Comparison of ENCODE assay signal across 9 cellular contexts in genomic region chr14:34713122-34713680, GRCh38. TPM values are rescaled to one million over a fixed set of nuclear protein-coding genes. Genes with fewer than 3 reads are reported as not detected.
A peak's percentile ranks its signal among the peaks of the same experiment; 100 is the strongest.
DNase-seq lines count a peak whose midpoint lies in the region; ATAC-seq, FAIRE-seq and TF ChIP-seq lines count a peak whose summit lies in the region.
"Had no signal": no experiment of that assay in that cellular context is flagged by ENCODE, and none has a peak within 500 bp of the region (broad histone marks: within the 10 kb centered on the region; RNA-seq: fewer than 3 reads in every experiment).

No MANE protein-coding gene starts in this region.

- BruUV-seq in PC-3 (replicated peaks; lab: Mats Ljungman, UMichigan) (no TSS peak), endothelial cell of umbilical vein (replicated peaks; lab: Mats Ljungman, UMichigan) (TSS peak; percentile 31)

- dilution Hi-C loops in endothelial cell of umbilical vein (cut with MboI; ENCODE audit: extremely low pct_ligation_motif_present, low sequenced_read_pairs) = no loop called here

- H3K27ac ChIP-seq in CD8-positive, alpha-beta T cell (ENCODE audit: low read depth, low read length) = peak overlapping the region; percentile 51
- H3K27ac ChIP-seq in PC-3 (ENCODE audit: low read length) (peak overlapping the region; percentile 51; the same call in 1 of the 2 replicates), endothelial cell of umbilical vein (ENCODE audit: insufficient read depth, low read depth, low read length) (peak overlapping the region; percentile 84), ovary (peak overlapping the region; percentile 31 to 95)

- peaks cover 5% of the 10 kb centered on the region; the same call in 1 of the 2 replicates for H4K20me1 ChIP-seq in PC-3 (ENCODE audit: low read length)
- no peaks in the 10 kb centered on the region for H4K20me1 ChIP-seq in endothelial cell of umbilical vein (replicated peaks; ENCODE audit: control insufficient read depth, extremely low read depth, insufficient read depth, low read length)

- no peaks in the 10 kb centered on the region for H3K9me2 ChIP-seq in PC-3 (replicated peaks; ENCODE audit: low read length)

- CTCF ChIA-PET in CD8-positive, alpha-beta T cell (lab: Charles Lee) = interaction anchor here (1.1 to 7.3 kb wide), 2 partner anchors 11 to 40 kb away, joined by 4 to 36 read pairs; no protein-coding TSS in a partner anchor
- CTCF ChIA-PET in PC-3 (lab: Charles Lee) = interaction anchor here (0.6 to 1.2 kb wide), 2 partner anchors 10 to 381 kb away, joined by 3 to 4 read pairs; no protein-coding TSS in a partner anchor
- CTCF ChIA-PET in endothelial cell of umbilical vein (lab: Charles Lee) = interaction anchor here (0.8 to 3.4 kb wide), 4 partner anchors 9 to 35 kb away, joined by 3 to 32 read pairs (median 4); no protein-coding TSS in a partner anchor

- H3K36me3 ChIP-seq in CD8-positive, alpha-beta T cell (ENCODE audit: insufficient read depth, low read length) = no peaks in the 10 kb centered on the region
- peaks cover 8% of the 10 kb centered on the region; the same call in 1 of the 2 replicates for H3K36me3 ChIP-seq in PC-3 (ENCODE audit: low read depth, low read length)
- peaks cover 0 to 8% of the 10 kb centered on the region in 2 experiments for H3K36me3 ChIP-seq in endothelial cell of umbilical vein (ENCODE audit: control insufficient read depth in 2 of 2, extremely low read depth in 1 of 2, insufficient read depth in 2 of 2, low read length in 2 of 2)
- no peaks in the 10 kb centered on the region for H3K36me3 ChIP-seq in ovary

- no peak for DNase-seq in CD8-positive, alpha-beta T cell
- no peak for DNase-seq in PC-3
- no peak for DNase-seq in endothelial cell of umbilical vein (ENCODE audit: low read depth, low spot score)
- no peak for DNase-seq in ovary
- no peak for DNase-seq in HuH-7.5 (ENCODE audit: low spot score)
- DNase-seq in C1 segment of cervical spinal cord (lab: John Stamatoyannopoulos, UW) = no peak
- no peak for DNase-seq in lower leg skin (ENCODE audit: low spot score in 2 of 2)
- DNase-seq: SHP77 treated with DMSO at 0.1 percent for 48 hours had no signal

- peaks cover 2% of the 10 kb centered on the region for H3K27me3 Mint-ChIP-seq in CD8-positive, alpha-beta T cell (ENCODE audit: low read depth)

- no peaks in the 10 kb centered on the region for H3K27me3 ChIP-seq in CD8-positive, alpha-beta T cell (ENCODE audit: insufficient read depth, low read length)
- H3K27me3 ChIP-seq in PC-3 (ENCODE audit: low read length) (no peaks in the 10 kb centered on the region), endothelial cell of umbilical vein (ENCODE audit: control insufficient read depth in 2 of 2, insufficient read depth in 2 of 2, low read length in 2 of 2) (no peaks in the 10 kb centered on the region), ovary (no peaks in the 10 kb centered on the region)

- no peak for FAIRE-seq in endothelial cell of umbilical vein (lab: Jason Lieb, UNC)

- 37 to 46% (median 41%) methylated on average over 6 of the region's 6 CpGs for whole genome bisulfite sequencing in ovary, 3 donors
- WGBS in lower leg skin, 2 donors = 54 to 57% methylated on average over 6 of the region's 6 CpGs

- H2AFZ ChIP-seq in PC-3 (ENCODE audit: low read length) = peak overlapping the region; percentile 84
- no peak overlapping the region for H2AFZ ChIP-seq in endothelial cell of umbilical vein (ENCODE audit: low read depth, low read length)

- H3K79me2 ChIP-seq in PC-3 (ENCODE audit: low read length) (peaks cover 36% of the 10 kb centered on the region), endothelial cell of umbilical vein (ENCODE audit: control insufficient read depth, insufficient read depth, low read length) (peaks cover 24% of the 10 kb centered on the region)

- no peaks in the 10 kb centered on the region for H3K9me1 ChIP-seq in endothelial cell of umbilical vein (replicated peaks; ENCODE audit: control insufficient read depth, extremely low read depth, insufficient read depth, low read length)

- peaks cover 13% of the 10 kb centered on the region for H3K4me1 ChIP-seq in CD8-positive, alpha-beta T cell (ENCODE audit: insufficient read depth, low read length)
- peaks cover 33% of the 10 kb centered on the region for H3K4me1 ChIP-seq in PC-3 (ENCODE audit: insufficient read depth, low read length)
- peaks cover 23% of the 10 kb centered on the region for H3K4me1 ChIP-seq in endothelial cell of umbilical vein (ENCODE audit: control insufficient read depth, extremely low read depth, insufficient read depth, low read length)
- H3K4me1 ChIP-seq in ovary (ENCODE audit: insufficient read depth) = peaks cover 8% of the 10 kb centered on the region

- H3K9me3 Mint-ChIP-seq in CD8-positive, alpha-beta T cell = no peaks in the 10 kb centered on the region

- TF ChIP-seq POLR2A in endothelial cell of umbilical vein (IDR thresholded peaks at IDR 0.05; ENCODE audit: low read depth, low read length) (no peak), ovary (IDR thresholded peaks at IDR 0.05) (no peak), lower leg skin (IDR thresholded peaks at IDR 0.05) (no peak)

- H3K27ac Mint-ChIP-seq in CD8-positive, alpha-beta T cell = peak overlapping the region; percentile 90

- H3K9me3 ChIP-seq in CD8-positive, alpha-beta T cell (ENCODE audit: low read length) = no peaks in the 10 kb centered on the region
- H3K9me3 ChIP-seq in PC-3 (ENCODE audit: low read length) (no peaks in the 10 kb centered on the region), endothelial cell of umbilical vein (replicated peaks; ENCODE audit: control insufficient read depth, insufficient read depth, low read length) (no peaks in the 10 kb centered on the region), ovary (no peaks in the 10 kb centered on the region)

- TF ChIP-seq EP300 in ovary (IDR thresholded peaks at IDR 0.05) = no peak

- H3K9ac ChIP-seq in PC-3 (ENCODE audit: low read length) = peak overlapping the region; percentile 84
- H3K9ac ChIP-seq in endothelial cell of umbilical vein (replicated peaks; ENCODE audit: extremely low read depth, insufficient read depth, low read length) = peak overlapping the region; percentile 95

- peak overlapping the region; percentile 92 for H3K4me3 Mint-ChIP-seq in CD8-positive, alpha-beta T cell

- peak overlapping the region; percentile 78 for H3K4me2 ChIP-seq in PC-3 (ENCODE audit: low read length)
- H3K4me2 ChIP-seq in endothelial cell of umbilical vein (ENCODE audit: insufficient read depth, low read length) = peak overlapping the region; percentile 91

- peaks cover 22% of the 10 kb centered on the region for H3K36me3 Mint-ChIP-seq in CD8-positive, alpha-beta T cell

- H3K4me1 Mint-ChIP-seq in CD8-positive, alpha-beta T cell (ENCODE audit: low read depth) = peaks cover 33% of the 10 kb centered on the region

- POLR2A ChIA-PET in CD8-positive, alpha-beta T cell (lab: Charles Lee) = interaction anchor here (0.7 kb wide), 1 partner anchor 46 kb away, joined by 3 read pairs; no protein-coding TSS in a partner anchor
- POLR2A ChIA-PET in PC-3 (lab: Charles Lee; ENCODE audit: unreplicated experiment) = interaction anchor here (2.2 kb wide), 1 partner anchor 13 kb away, joined by 17 read pairs; no protein-coding TSS in a partner anchor
- POLR2A ChIA-PET in endothelial cell of umbilical vein (lab: Charles Lee) = no interaction called here

- H3F3A ChIP-seq in PC-3 (ENCODE audit: low read length, unreplicated experiment) = no peaks in the 10 kb centered on the region

- intact Hi-C loops in CD8-positive, alpha-beta T cell (cut with DNase I, micrococcal nuclease) = loop anchor here (5.0 kb wide), 3 partner anchors 81 to 269 kb away; partner anchors contain the start of genes SRP54 (in 2 of the 2) and SNX6 (in 1 of the 2)
- intact Hi-C loops in PC-3 (cut with micrococcal nuclease) = loop anchor here (1.0 kb wide), 1 partner anchor 13 kb away; no protein-coding TSS in a partner anchor
- intact Hi-C loops in endothelial cell of umbilical vein (cut with micrococcal nuclease) = loop anchor here (5.0 kb wide), 1 partner anchor 269 kb away; the partner anchor contains the start of gene SRP54
- intact Hi-C loops in ovary (cut with DNase I) = no loop called here
- intact Hi-C loops in lower leg skin (cut with DNase I; ENCODE audit: low total_unique reads) = no loop called here

- ATAC-seq in CD8-positive, alpha-beta T cell = no peak
- ATAC-seq in PC-3 (no peak), GM19324 (IDR thresholded peaks at IDR 0.05; ENCODE audit: low FRiP score, unreplicated experiment) (no peak)

- H3K4me3 ChIP-seq in CD8-positive, alpha-beta T cell (ENCODE audit: low read depth, low read length) = peak overlapping the region; percentile 72
- H3K4me3 ChIP-seq in PC-3 (ENCODE audit: low read length) = peak overlapping the region; percentile 89
- peak overlapping the region; percentile 60 to 95 (median 82) for H3K4me3 ChIP-seq in endothelial cell of umbilical vein (replicated peaks in 1 of 3; ENCODE audit: insufficient read depth in 1 of 3, low read depth in 1 of 3, low read length in 3 of 3)
- peak overlapping the region; percentile 98 for H3K4me3 ChIP-seq in ovary
- no peak overlapping the region for H3K4me3 ChIP-seq in lower leg skin (ENCODE audit: low read depth, poor library complexity, severe bottlenecking)

- TF ChIP-seq CTCF in CD8-positive, alpha-beta T cell (IDR thresholded peaks at IDR 0.05) = no peak
- no peak for TF ChIP-seq CTCF in PC-3 (conservative IDR thresholded peaks at IDR 0.05; ENCODE audit: low read depth, low read length)
- no peak for TF ChIP-seq CTCF in endothelial cell of umbilical vein (IDR thresholded peaks at IDR 0.05; ENCODE audit: extremely low read depth in 1 of 2, insufficient read depth in 1 of 2, low read depth in 1 of 2, low read length in 2 of 2)
- TF ChIP-seq CTCF in ovary (IDR thresholded peaks at IDR 0.05) = no peak
- no peak for TF ChIP-seq CTCF in lower leg skin (IDR thresholded peaks at IDR 0.05)

TF ChIP-seq in endothelial cell of umbilical vein, 7 proteins besides CTCF, POLR2A, EP300 and RAD21 (continues in another document):
- no peak for TF ChIP-seq FOS (IDR thresholded peaks at IDR 0.05; ENCODE audit: borderline replicate concordance, insufficient read depth, low read length)
- TF ChIP-seq EZH2 (IDR thresholded peaks at IDR 0.05; ENCODE audit: borderline replicate concordance, low read depth, low read length, severe bottlenecking) = no peak
- no peak for TF ChIP-seq GATA2 (IDR thresholded peaks at IDR 0.05; ENCODE audit: insufficient read depth, insufficient read length, low read depth, low read length)

RNA-seq across cellular contexts. Expression of gene CFL2, which starts 1.2 kb away (rescaled TPM):
- 10 to 100 TPM; 35.1 to 35.4 TPM for total RNA-seq in CD8-positive, alpha-beta T cell
- total RNA-seq in PC-3 (2014; rRNA removed) (88.4 and 98.0 TPM in 2 replicates), endothelial cell of umbilical vein (91.9 and 98.1 TPM in 2 replicates), ovary (10 to 100 TPM; 48.3 to 85.7 (median 70.7) TPM), lower leg skin (10 to 100 TPM in 2 of 4 donors, 1 to 10 TPM in 2; 5.7 to 16.4 (median 9.1) TPM)
- polyA plus RNA-seq in endothelial cell of umbilical vein (34.4 and 42.8 TPM in 2 replicates), ovary (100 to 1,000 TPM in 1 of 2 donors, 10 to 100 TPM in 1; 43.0 to 194 TPM)
- 43.5 and 47.4 TPM in 2 replicates for polyA plus RNA-seq in endothelial cell of umbilical vein (2011; cell fraction: cytosol; rRNA removed)
- polyA plus RNA-seq in endothelial cell of umbilical vein (2011; cell fraction: nucleus; rRNA removed) = 25.4 and 33.5 TPM in 2 replicates
- 85.5 and 153 TPM in 2 replicates for polyA plus RNA-seq in endothelial cell of umbilical vein (2012)
- polyA minus RNA-seq in endothelial cell of umbilical vein = 43.4 and 56.7 TPM in 2 replicates
- 36.5 TPM for polyA minus RNA-seq in endothelial cell of umbilical vein (2011; cell fraction: cytosol; rRNA and poly(A)+ RNA removed)
- polyA minus RNA-seq in endothelial cell of umbilical vein (2011; cell fraction: nucleus; rRNA and poly(A)+ RNA removed) = 18.6 and 31.3 TPM in 2 replicates

Comparison
In these comparisons a context has a peak if more than half of its experiments do, and no peak if none do; other contexts are left out.
1. intact Hi-C loops: an anchor here in CD8-positive, alpha-beta T cell (5.0 kb wide), PC-3 (1.0 kb wide) and endothelial cell of umbilical vein (5.0 kb wide); none called in ovary and lower leg skin.